In genomic region chr4:175884048-175884447, GRCh38 we compare ENCODE assay signal across 18 cellular contexts.
DNase-seq lines count a peak whose midpoint lies in the region; ATAC-seq lines count a peak whose summit lies in the region.
"Had no signal": no experiment of that assay in that cellular context is flagged by ENCODE, and none has a peak within 500 bp of the region (broad histone marks: within the 10 kb centered on the region; RNA-seq: fewer than 3 reads in every experiment).

No MANE protein-coding gene starts in this region.

- DNase-seq in EL (peak; percentile 35), HT1080 (ENCODE audit: low read depth) (peak; percentile 46), astrocyte of the hippocampus (ENCODE audit: low read depth, low spot score) (peak; percentile 26), iris pigment epithelial cell (ENCODE audit: low read depth) (peak; percentile 1), mucosa of gallbladder (ENCODE audit: low spot score) (no peak), NCI-H446 treated with DMSO at 0.1 percent for 48 hours (lab: John Stamatoyannopoulos, UW) (no peak)
- DNase-seq: DMS79, MM.1S, NCI-H1048, NCI-H1417 treated with DMSO at 0.1 percent for 48 hours, NCI-H2029, NCI-H345, NCI-H526, Right ventricle myocardium superior had no signal

- no peak for ATAC-seq in HG02840 (IDR thresholded peaks at IDR 0.05; ENCODE audit: low FRiP score, unreplicated experiment)
- ATAC-seq: A549, GM12878, K562 had no signal

Comparison
In these comparisons a context has a peak if more than half of its experiments do, and no peak if none do; other contexts are left out.
1. DNase-seq: peak in EL (single experiment), HT1080 (single experiment), astrocyte of the hippocampus (single experiment) and iris pigment epithelial cell (single experiment); none in mucosa of gallbladder (single experiment) and NCI-H446 treated with DMSO at 0.1 percent for 48 hours (single experiment).